ENCODE assay signal across 17 cellular contexts in genomic region chr9:111069233-111069632, GRCh38. TPM values are rescaled to one million over a fixed set of nuclear protein-coding genes. Genes with fewer than 3 reads are reported as not detected.
DNase-seq lines count a peak whose midpoint lies in the region; ATAC-seq and TF ChIP-seq lines count a peak whose summit lies in the region.
"Had no signal": no experiment of that assay in that cellular context is flagged by ENCODE, and none has a peak within 500 bp of the region (broad histone marks: within the 10 kb centered on the region; RNA-seq: fewer than 3 reads in every experiment).

No MANE protein-coding gene starts in this region.

- no peak overlapping the region for H3K18ac ChIP-seq in mesenchymal stem cell (ENCODE audit: low read depth in 1 of 2, low read length in 2 of 2)

- no peak for TF ChIP-seq POLR2A in thyroid gland (IDR thresholded peaks at IDR 0.05)

- H4K8ac ChIP-seq in mesenchymal stem cell (ENCODE audit: low read length): no peak overlapping the region

- no peak overlapping the region for H2BK120ac ChIP-seq in mesenchymal stem cell (ENCODE audit: low read depth, low read length)

- no peak overlapping the region for H2BK5ac ChIP-seq in mesenchymal stem cell (ENCODE audit: low read depth, low read length, poor library complexity, severe bottlenecking)

- no peaks in the 10 kb centered on the region for H3K9me3 ChIP-seq in mesenchymal stem cell (ENCODE audit: control insufficient read depth, low read length)
- no peaks in the 10 kb centered on the region for H3K9me3 ChIP-seq in thyroid gland
- H3K9me3 ChIP-seq: Caco-2 had no signal

- no peak for TF ChIP-seq CTCF in AG09309 (IDR thresholded peaks at IDR 0.05; ENCODE audit: control insufficient read depth, insufficient read depth, low read depth, low read length, missing control alignments)
- no peak for TF ChIP-seq CTCF in thyroid gland (IDR thresholded peaks at IDR 0.05)

- H3K36me3 ChIP-seq in mesenchymal stem cell (ENCODE audit: control insufficient read depth in 1 of 2, insufficient read depth in 2 of 2, low read depth in 1 of 2, low read length in 2 of 2): no peaks in the 10 kb centered on the region
- no peaks in the 10 kb centered on the region for H3K36me3 ChIP-seq in thyroid gland

- WGBS in mesenchymal stem cell: 94% methylated on average over 2 of the region's 2 CpGs
- WGBS in thyroid gland, 2 donors: 57 to 74% methylated on average over 2 of the region's 2 CpGs

- H3K4me1 ChIP-seq in mesenchymal stem cell (ENCODE audit: control insufficient read depth, insufficient read depth, low read depth, low read length) (no peaks in the 10 kb centered on the region), thyroid gland (no peaks in the 10 kb centered on the region)
- H3K4me1 ChIP-seq: Caco-2 had no signal

- H2BK12ac ChIP-seq in mesenchymal stem cell (ENCODE audit: low read length in 2 of 2): no peak overlapping the region

- no peak for ATAC-seq in GM21717 (IDR thresholded peaks at IDR 0.05; ENCODE audit: unreplicated experiment)

- H2AK5ac ChIP-seq in mesenchymal stem cell (ENCODE audit: low read length, severe bottlenecking): no peak overlapping the region

- H3K4me3 ChIP-seq in AG09309 (ENCODE audit: control insufficient read depth, low read depth, low read length) (no peak overlapping the region), mesenchymal stem cell (ENCODE audit: insufficient read depth in 1 of 2, low read depth in 1 of 2, low read length in 2 of 2) (peak overlapping the region in 1 of 2 experiments; percentile 65), thyroid gland (replicated peaks in 1 of 3) (no peak overlapping the region)
- H3K4me3 ChIP-seq: PC-9 had no signal

- no peak overlapping the region for H3K4me2 ChIP-seq in mesenchymal stem cell (ENCODE audit: low read length, poor library complexity, severe bottlenecking)
- H3K4me2 ChIP-seq: PC-9 had no signal

- no peak overlapping the region for H2AFZ ChIP-seq in mesenchymal stem cell (ENCODE audit: low read depth, low read length)
- H2AFZ ChIP-seq: PC-9 had no signal

- no peak overlapping the region for H3K4ac ChIP-seq in mesenchymal stem cell (ENCODE audit: low read depth in 1 of 2, low read length in 2 of 2)

- intact Hi-C loops in thyroid gland (cut with DNase I): no loop called here

- no peak overlapping the region for H2BK15ac ChIP-seq in mesenchymal stem cell (ENCODE audit: low read depth, poor library complexity, severe bottlenecking)

- H3K9ac ChIP-seq in mesenchymal stem cell (ENCODE audit: low read length): peak overlapping the region; percentile 92

- H3K27me3 ChIP-seq in mesenchymal stem cell (ENCODE audit: control insufficient read depth in 1 of 2, insufficient read depth in 1 of 2, low read length in 2 of 2): no peaks in the 10 kb centered on the region
- no peaks in the 10 kb centered on the region for H3K27me3 ChIP-seq in thyroid gland

- no peaks in the 10 kb centered on the region for H3K79me1 ChIP-seq in mesenchymal stem cell (replicated peaks; ENCODE audit: low read length, poor library complexity, severe bottlenecking)

- no peak overlapping the region for H4K91ac ChIP-seq in mesenchymal stem cell (ENCODE audit: low read length)

- H3K27ac ChIP-seq in mesenchymal stem cell (ENCODE audit: low read length, poor library complexity, severe bottlenecking) (no peak overlapping the region), thyroid gland (peak overlapping the region in 2 of 3 donors; percentile 18 to 49)
- H3K27ac ChIP-seq: PC-9 had no signal

- DNase-seq in AG09309 (ENCODE audit: low read depth) (peak; percentile 23), amniotic epithelial cell (ENCODE audit: low read depth) (peak; percentile 48), mesenchymal stem cell (no peak), thyroid gland (no peak), DMS 273 treated with DMSO at 0.1 percent for 48 hours (lab: John Stamatoyannopoulos, UW) (no peak), RPMI8226 (no peak)
- DNase-seq: AML-193, Caco-2, EL, HFFc6, KBM-7, NCI-H1436, NCI-H2081, NCI-H510A, NCI-H82, PC-9 had no signal

- no peak overlapping the region for H3K14ac ChIP-seq in mesenchymal stem cell (ENCODE audit: low read length in 2 of 2)

- no peak overlapping the region for H3K23ac ChIP-seq in mesenchymal stem cell (ENCODE audit: low read length in 2 of 2)

RNA-seq across cellular contexts. Expression of gene LPAR1, which starts 31.0 kb away (rescaled TPM):
- 55.2 TPM for polyA plus RNA-seq in mesenchymal stem cell (2013, experiment 1 of 2)
- polyA plus RNA-seq in mesenchymal stem cell (2013, experiment 2 of 2): 59.0 TPM
- total RNA-seq in thyroid gland: 10 to 100 TPM; 40.8 to 98.5 (median 56.4) TPM

Comparison
In these comparisons a context has a peak if more than half of its experiments do, and no peak if none do; other contexts are left out.
1. DNase-seq: peak in AG09309 (single experiment) and amniotic epithelial cell (single experiment); none in mesenchymal stem cell (single experiment), thyroid gland (0 of 2), DMS 273 treated with DMSO at 0.1 percent for 48 hours (single experiment) and RPMI8226 (single experiment).